ENCODE assay signal across 23 cellular contexts in genomic region chr4:186714006-186714675, GRCh38. TPM values are rescaled to one million over a fixed set of nuclear protein-coding genes. Genes with fewer than 3 reads are reported as not detected.
"Had no signal": no experiment of that assay in that cellular context is flagged by ENCODE, and none has a peak within 500 bp of the region (broad histone marks: within the 10 kb centered on the region; RNA-seq: fewer than 3 reads in every experiment).

No MANE protein-coding gene starts in this region.

- H3K27me3 Mint-ChIP-seq: activated B cell treated with CpG ODN at 0.5 μM for 24 hours; activated CD4-positive, alpha-beta memory T cell treated with anti-CD3 and anti-CD28 coated beads for 36 hours; central memory CD8-positive, alpha-beta T cell; natural killer cell treated with Interleukin-12 subunit alpha and Interleukin-12 subunit beta and Interleukin-15 and Interleukin-18, amount 100 ng/mL, for 72 hours; stimulated activated naive CD8-positive, alpha-beta T cell treated with anti-CD3 and anti-CD28 coated beads, Interleukin-15, Interleukin-2, amounts not matched to agents 100 ng/mL and 50 ng/mL, for 24 hours had no signal

- H3K27me3 ChIP-seq: body of pancreas, transverse colon, vagina had no signal

- H3K36me3 ChIP-seq: gastrocnemius medialis, transverse colon, vagina had no signal

- FAIRE-seq: endometrium had no signal

- H3K4me1 Mint-ChIP-seq: activated B cell treated with CpG ODN at 0.5 μM for 24 hours; central memory CD8-positive, alpha-beta T cell; immature natural killer cell; memory B cell; T-cell had no signal

- H3K27ac ChIP-seq: body of pancreas, gastrocnemius medialis, transverse colon, vagina had no signal

- H3K4me3 Mint-ChIP-seq: activated B cell treated with CpG ODN at 0.5 μM for 24 hours; activated CD4-positive, alpha-beta memory T cell treated with anti-CD3 and anti-CD28 coated beads for 36 hours; activated naive CD8-positive, alpha-beta T cell; activated T-helper 1 cell treated with anti-CD3 and anti-CD28 coated beads, Interleukin-12 subunit alpha, Interleukin-12 subunit beta, Interleukin-2, Interleukin-4 antibody, amounts not matched to agents 30 ng/mL and 10 ng/mL and 1 ng/mL, durations not matched to agents 14 hours and 24 hours and 36 hours; central memory CD8-positive, alpha-beta T cell; immature natural killer cell; memory B cell; natural killer cell treated with Interleukin-12 subunit alpha and Interleukin-12 subunit beta and Interleukin-15 and Interleukin-18, amount 100 ng/mL, for 72 hours; stimulated activated naive CD8-positive, alpha-beta T cell treated with anti-CD3 and anti-CD28 coated beads, Interleukin-15, Interleukin-2, amounts not matched to agents 100 ng/mL and 50 ng/mL, for 24 hours; T-cell had no signal

- H3K36me3 Mint-ChIP-seq: activated CD4-positive, alpha-beta memory T cell treated with anti-CD3 and anti-CD28 coated beads for 36 hours; activated naive CD8-positive, alpha-beta T cell; natural killer cell treated with Interleukin-12 subunit alpha and Interleukin-12 subunit beta and Interleukin-15 and Interleukin-18, amount 100 ng/mL, for 72 hours; T-cell had no signal

- H3K9me3 ChIP-seq: body of pancreas, gastrocnemius medialis, transverse colon, vagina had no signal

- ATAC-seq: body of pancreas; gastrocnemius medialis; natural killer cell treated with Interleukin-12 subunit alpha and Interleukin-12 subunit beta and Interleukin-15 and Interleukin-18, amount 100 ng/mL, for 72 hours; T-cell had no signal

- DNase-seq: activated B cell treated with CpG ODN at 0.5 μM for 24 hours; activated CD4-positive, alpha-beta memory T cell treated with anti-CD3 and anti-CD28 coated beads for 36 hours; activated CD4-positive, alpha-beta T cell treated with anti-CD3 and anti-CD28 coated beads for 4 hours; activated T-cell treated with anti-CD3 and anti-CD28 coated beads for 4 hours; amniotic stem cell; body of pancreas; cortex of kidney; erythroblast; gastrocnemius medialis; immature natural killer cell; kidney glomerular epithelial cell; posterior cingulate gyrus; stimulated activated CD4-positive, alpha-beta T cell treated with anti-CD3 and anti-CD28 coated beads, Interleukin-2, amount 100 ng/mL, for 48 hours; T-cell; transverse colon had no signal

- H3K4me3 ChIP-seq: body of pancreas, gastrocnemius medialis, transverse colon, vagina had no signal

- H3K27ac Mint-ChIP-seq: activated B cell treated with CpG ODN at 0.5 μM for 24 hours; activated CD4-positive, alpha-beta memory T cell treated with anti-CD3 and anti-CD28 coated beads for 36 hours; activated naive CD8-positive, alpha-beta T cell; activated T-helper 1 cell treated with anti-CD3 and anti-CD28 coated beads, Interleukin-12 subunit alpha, Interleukin-12 subunit beta, Interleukin-2, Interleukin-4 antibody, amounts not matched to agents 30 ng/mL and 10 ng/mL and 1 ng/mL, durations not matched to agents 14 hours and 24 hours and 36 hours; immature natural killer cell; memory B cell; natural killer cell treated with Interleukin-12 subunit alpha and Interleukin-12 subunit beta and Interleukin-15 and Interleukin-18, amount 100 ng/mL, for 72 hours; stimulated activated naive CD8-positive, alpha-beta T cell treated with anti-CD3 and anti-CD28 coated beads, Interleukin-15, Interleukin-2, amounts not matched to agents 100 ng/mL and 50 ng/mL, for 24 hours; T-cell had no signal

- H3K4me1 ChIP-seq: gastrocnemius medialis had no signal

RNA-seq across cellular contexts. Expression of gene FAT1, which starts 9.5 kb away (rescaled TPM):
- total RNA-seq: activated B cell treated with CpG ODN at 0.5 μM for 24 hours; activated CD4-positive, alpha-beta memory T cell treated with anti-CD3 and anti-CD28 coated beads for 36 hours; natural killer cell treated with Interleukin-12 subunit alpha and Interleukin-12 subunit beta and Interleukin-15 and Interleukin-18, amount 100 ng/mL, for 72 hours had no signal
- polyA plus RNA-seq: immature natural killer cell had no signal
